Comparison of ENCODE assay signal across 1 cellular context in the genomic region with DNA sequence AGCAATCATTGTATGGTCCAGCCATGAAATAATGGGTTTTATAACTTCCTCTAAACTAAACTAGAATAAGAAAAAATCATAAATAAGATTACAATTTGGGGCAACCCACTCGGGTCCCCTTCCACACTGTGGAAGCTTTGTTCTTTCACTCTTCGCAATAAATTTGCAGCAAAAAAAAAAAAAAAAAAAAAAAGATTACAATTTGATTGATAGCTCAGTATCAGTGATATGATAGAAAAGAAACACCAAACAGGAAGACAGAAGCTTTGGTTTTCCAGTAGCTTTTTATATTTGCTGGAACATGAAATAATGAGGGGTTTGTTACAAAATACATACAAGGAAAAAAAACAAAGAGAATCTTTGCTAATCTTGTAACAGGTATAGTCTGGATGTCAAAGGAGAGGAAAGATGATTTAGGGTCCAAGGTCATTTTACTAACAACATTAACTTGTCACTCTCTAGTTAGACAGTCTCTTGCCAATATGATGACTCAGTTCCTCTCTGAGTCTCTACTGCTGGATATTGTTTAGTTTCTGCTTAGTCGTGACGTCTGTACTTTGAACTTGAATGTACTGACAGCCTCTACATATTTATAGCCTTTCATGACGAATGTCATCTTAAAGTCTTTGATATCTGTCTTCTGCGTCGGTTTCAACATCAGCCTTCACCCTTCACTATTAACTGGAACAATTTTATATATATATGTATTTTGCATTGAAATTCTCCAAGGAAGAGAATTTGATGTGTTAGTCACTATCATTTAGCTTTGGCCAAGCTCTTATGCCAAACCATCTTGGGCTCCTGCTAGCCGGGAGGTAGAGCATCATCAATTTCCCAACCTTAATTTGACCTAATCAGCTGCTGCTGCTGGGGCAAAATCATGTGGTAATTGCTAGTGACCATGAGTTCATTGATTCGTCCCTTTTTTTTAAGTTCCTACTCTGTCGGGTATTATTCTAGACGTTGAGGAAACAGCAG.
TF ChIP-seq lines count a peak whose summit lies in the region.

No MANE protein-coding gene starts in this region.

TF ChIP-seq in K562, 482 proteins besides CTCF, POLR2A, EP300 and RAD21 (continued from another document and continues in another):
- TF ChIP-seq RREB1 (CRISPR knock-in tag; IDR thresholded peaks at IDR 0.05) (no peak), ZNF778 (CRISPR knock-in tag; IDR thresholded peaks at IDR 0.05) (no peak), RNF2 (IDR thresholded peaks at IDR 0.05) (no peak), MEF2D (tag; conservative IDR thresholded peaks at IDR 0.05; ENCODE audit: low read depth) (0 out of 2 replicates have a peak, but pooled peaks have one; percentile 45), GTF3C2 (IDR thresholded peaks at IDR 0.05; ENCODE audit: borderline replicate concordance, extremely low read depth, insufficient read length) (no peak), FOXJ3 (CRISPR knock-in tag; IDR thresholded peaks at IDR 0.05) (no peak), ZFP1 (CRISPR knock-in tag; IDR thresholded peaks at IDR 0.05) (no peak), JUN (IDR thresholded peaks at IDR 0.05; ENCODE audit: borderline replicate concordance, low read depth, low read length) (peak; percentile 81), JUN (CRISPR knock-in tag; IDR thresholded peaks at IDR 0.05; ENCODE audit: borderline replicate concordance) (no peak), HDAC3 (IDR thresholded peaks at IDR 0.05; ENCODE audit: borderline replicate concordance, partially characterized antibody) (no peak), KDM4B (IDR thresholded peaks at IDR 0.05; ENCODE audit: borderline replicate concordance in 2 of 2, low read depth in 1 of 2) (no peak), KLF1 (tag; IDR thresholded peaks at IDR 0.05) (no peak), ASH1L (IDR thresholded peaks at IDR 0.05; ENCODE audit: borderline replicate concordance, low read depth, partially characterized antibody) (no peak), MCM3 (IDR thresholded peaks at IDR 0.05) (no peak), RFX7 (CRISPR knock-in tag; IDR thresholded peaks at IDR 0.05) (no peak), TGIF2 (CRISPR knock-in tag; IDR thresholded peaks at IDR 0.05) (no peak), ZNF57 (CRISPR knock-in tag; IDR thresholded peaks at IDR 0.05) (no peak), ZBTB7A (IDR thresholded peaks at IDR 0.05; ENCODE audit: borderline replicate concordance, control insufficient read depth, low read depth, low read length) (no peak), ILF3 (IDR thresholded peaks at IDR 0.05; ENCODE audit: borderline replicate concordance) (no peak), ZNF263 (CRISPR knock-in tag; IDR thresholded peaks at IDR 0.05; ENCODE audit: borderline replicate concordance) (no peak), KLF10 (CRISPR knock-in tag; IDR thresholded peaks at IDR 0.05) (no peak), ZNF583 (CRISPR knock-in tag; IDR thresholded peaks at IDR 0.05) (no peak), ZNF699 (CRISPR knock-in tag; IDR thresholded peaks at IDR 0.05; ENCODE audit: insufficient replicate concordance) (no peak), TARDBP (IDR thresholded peaks at IDR 0.05) (no peak), PTTG1 (tag; IDR thresholded peaks at IDR 0.05; ENCODE audit: low read depth) (no peak)
- TF ChIP-seq, protein P1, sequence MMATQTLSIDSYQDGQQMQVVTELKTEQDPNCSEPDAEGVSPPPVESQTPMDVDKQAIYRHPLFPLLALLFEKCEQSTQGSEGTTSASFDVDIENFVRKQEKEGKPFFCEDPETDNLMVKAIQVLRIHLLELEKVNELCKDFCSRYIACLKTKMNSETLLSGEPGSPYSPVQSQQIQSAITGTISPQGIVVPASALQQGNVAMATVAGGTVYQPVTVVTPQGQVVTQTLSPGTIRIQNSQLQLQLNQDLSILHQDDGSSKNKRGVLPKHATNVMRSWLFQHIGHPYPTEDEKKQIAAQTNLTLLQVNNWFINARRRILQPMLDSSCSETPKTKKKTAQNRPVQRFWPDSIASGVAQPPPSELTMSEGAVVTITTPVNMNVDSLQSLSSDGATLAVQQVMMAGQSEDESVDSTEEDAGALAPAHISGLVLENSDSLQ (IDR thresholded peaks at IDR 0.05) = peak; percentile 93
- TF ChIP-seq, protein P2, sequence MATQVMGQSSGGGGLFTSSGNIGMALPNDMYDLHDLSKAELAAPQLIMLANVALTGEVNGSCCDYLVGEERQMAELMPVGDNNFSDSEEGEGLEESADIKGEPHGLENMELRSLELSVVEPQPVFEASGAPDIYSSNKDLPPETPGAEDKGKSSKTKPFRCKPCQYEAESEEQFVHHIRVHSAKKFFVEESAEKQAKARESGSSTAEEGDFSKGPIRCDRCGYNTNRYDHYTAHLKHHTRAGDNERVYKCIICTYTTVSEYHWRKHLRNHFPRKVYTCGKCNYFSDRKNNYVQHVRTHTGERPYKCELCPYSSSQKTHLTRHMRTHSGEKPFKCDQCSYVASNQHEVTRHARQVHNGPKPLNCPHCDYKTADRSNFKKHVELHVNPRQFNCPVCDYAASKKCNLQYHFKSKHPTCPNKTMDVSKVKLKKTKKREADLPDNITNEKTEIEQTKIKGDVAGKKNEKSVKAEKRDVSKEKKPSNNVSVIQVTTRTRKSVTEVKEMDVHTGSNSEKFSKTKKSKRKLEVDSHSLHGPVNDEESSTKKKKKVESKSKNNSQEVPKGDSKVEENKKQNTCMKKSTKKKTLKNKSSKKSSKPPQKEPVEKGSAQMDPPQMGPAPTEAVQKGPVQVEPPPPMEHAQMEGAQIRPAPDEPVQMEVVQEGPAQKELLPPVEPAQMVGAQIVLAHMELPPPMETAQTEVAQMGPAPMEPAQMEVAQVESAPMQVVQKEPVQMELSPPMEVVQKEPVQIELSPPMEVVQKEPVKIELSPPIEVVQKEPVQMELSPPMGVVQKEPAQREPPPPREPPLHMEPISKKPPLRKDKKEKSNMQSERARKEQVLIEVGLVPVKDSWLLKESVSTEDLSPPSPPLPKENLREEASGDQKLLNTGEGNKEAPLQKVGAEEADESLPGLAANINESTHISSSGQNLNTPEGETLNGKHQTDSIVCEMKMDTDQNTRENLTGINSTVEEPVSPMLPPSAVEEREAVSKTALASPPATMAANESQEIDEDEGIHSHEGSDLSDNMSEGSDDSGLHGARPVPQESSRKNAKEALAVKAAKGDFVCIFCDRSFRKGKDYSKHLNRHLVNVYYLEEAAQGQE (CRISPR knock-in tag; IDR thresholded peaks at IDR 0.05; ENCODE audit: low read depth) = no peak
- TF ChIP-seq, protein P3, sequence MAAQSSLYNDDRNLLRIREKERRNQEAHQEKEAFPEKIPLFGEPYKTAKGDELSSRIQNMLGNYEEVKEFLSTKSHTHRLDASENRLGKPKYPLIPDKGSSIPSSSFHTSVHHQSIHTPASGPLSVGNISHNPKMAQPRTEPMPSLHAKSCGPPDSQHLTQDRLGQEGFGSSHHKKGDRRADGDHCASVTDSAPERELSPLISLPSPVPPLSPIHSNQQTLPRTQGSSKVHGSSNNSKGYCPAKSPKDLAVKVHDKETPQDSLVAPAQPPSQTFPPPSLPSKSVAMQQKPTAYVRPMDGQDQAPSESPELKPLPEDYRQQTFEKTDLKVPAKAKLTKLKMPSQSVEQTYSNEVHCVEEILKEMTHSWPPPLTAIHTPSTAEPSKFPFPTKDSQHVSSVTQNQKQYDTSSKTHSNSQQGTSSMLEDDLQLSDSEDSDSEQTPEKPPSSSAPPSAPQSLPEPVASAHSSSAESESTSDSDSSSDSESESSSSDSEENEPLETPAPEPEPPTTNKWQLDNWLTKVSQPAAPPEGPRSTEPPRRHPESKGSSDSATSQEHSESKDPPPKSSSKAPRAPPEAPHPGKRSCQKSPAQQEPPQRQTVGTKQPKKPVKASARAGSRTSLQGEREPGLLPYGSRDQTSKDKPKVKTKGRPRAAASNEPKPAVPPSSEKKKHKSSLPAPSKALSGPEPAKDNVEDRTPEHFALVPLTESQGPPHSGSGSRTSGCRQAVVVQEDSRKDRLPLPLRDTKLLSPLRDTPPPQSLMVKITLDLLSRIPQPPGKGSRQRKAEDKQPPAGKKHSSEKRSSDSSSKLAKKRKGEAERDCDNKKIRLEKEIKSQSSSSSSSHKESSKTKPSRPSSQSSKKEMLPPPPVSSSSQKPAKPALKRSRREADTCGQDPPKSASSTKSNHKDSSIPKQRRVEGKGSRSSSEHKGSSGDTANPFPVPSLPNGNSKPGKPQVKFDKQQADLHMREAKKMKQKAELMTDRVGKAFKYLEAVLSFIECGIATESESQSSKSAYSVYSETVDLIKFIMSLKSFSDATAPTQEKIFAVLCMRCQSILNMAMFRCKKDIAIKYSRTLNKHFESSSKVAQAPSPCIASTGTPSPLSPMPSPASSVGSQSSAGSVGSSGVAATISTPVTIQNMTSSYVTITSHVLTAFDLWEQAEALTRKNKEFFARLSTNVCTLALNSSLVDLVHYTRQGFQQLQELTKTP (IDR thresholded peaks at IDR 0.05; ENCODE audit: low read depth in 1 of 2, partially characterized antibody in 2 of 2) = no peak
- TF ChIP-seq, protein P4, sequence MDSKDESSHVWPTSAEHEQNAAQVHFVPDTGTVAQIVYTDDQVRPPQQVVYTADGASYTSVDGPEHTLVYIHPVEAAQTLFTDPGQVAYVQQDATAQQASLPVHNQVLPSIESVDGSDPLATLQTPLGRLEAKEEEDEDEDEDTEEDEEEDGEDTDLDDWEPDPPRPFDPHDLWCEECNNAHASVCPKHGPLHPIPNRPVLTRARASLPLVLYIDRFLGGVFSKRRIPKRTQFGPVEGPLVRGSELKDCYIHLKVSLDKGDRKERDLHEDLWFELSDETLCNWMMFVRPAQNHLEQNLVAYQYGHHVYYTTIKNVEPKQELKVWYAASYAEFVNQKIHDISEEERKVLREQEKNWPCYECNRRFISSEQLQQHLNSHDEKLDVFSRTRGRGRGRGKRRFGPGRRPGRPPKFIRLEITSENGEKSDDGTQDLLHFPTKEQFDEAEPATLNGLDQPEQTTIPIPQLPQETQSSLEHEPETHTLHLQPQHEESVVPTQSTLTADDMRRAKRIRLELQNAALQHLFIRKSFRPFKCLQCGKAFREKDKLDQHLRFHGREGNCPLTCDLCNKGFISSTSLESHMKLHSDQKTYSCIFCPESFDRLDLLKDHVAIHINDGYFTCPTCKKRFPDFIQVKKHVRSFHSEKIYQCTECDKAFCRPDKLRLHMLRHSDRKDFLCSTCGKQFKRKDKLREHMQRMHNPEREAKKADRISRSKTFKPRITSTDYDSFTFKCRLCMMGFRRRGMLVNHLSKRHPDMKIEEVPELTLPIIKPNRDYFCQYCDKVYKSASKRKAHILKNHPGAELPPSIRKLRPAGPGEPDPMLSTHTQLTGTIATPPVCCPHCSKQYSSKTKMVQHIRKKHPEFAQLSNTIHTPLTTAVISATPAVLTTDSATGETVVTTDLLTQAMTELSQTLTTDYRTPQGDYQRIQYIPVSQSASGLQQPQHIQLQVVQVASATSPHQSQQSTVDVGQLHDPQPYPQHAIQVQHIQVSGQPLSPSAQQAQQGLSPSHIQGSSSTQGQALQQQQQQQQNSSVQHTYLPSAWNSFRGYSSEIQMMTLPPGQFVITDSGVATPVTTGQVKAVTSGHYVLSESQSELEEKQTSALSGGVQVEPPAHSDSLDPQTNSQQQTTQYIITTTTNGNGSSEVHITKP (IDR thresholded peaks at IDR 0.05; ENCODE audit: partially characterized antibody) = no peak
- TF ChIP-seq, protein P5, sequence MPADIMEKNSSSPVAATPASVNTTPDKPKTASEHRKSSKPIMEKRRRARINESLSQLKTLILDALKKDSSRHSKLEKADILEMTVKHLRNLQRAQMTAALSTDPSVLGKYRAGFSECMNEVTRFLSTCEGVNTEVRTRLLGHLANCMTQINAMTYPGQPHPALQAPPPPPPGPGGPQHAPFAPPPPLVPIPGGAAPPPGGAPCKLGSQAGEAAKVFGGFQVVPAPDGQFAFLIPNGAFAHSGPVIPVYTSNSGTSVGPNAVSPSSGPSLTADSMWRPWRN (IDR thresholded peaks at IDR 0.05; ENCODE audit: low read depth) = no peak
